In genomic region chr15:63121382-63122001, GRCh38 we compare ENCODE assay signal across 8 cellular contexts. TPM values are rescaled to one million over a fixed set of nuclear protein-coding genes. Genes with fewer than 3 reads are reported as not detected.
DNase-seq lines count a peak whose midpoint lies in the region; ATAC-seq and TF ChIP-seq lines count a peak whose summit lies in the region.

Gene LACTB, plus strand, starts transcription at chr15:63121861. Its CDS starts 11 bp downstream, at chr15:63121872.

- peak within 1 kb of the TSS; percentile 83 for H3K4me3 Mint-ChIP-seq in activated T-helper 17 cell treated with anti-CD3 and anti-CD28 coated beads, Interleukin-2, amount 50 U/mL, for 72 hours
- peak within 1 kb of the TSS; percentile 80 to 96 (median 92) for H3K4me3 Mint-ChIP-seq in naive B cell
- H3K4me3 Mint-ChIP-seq in stimulated activated memory B cell treated with anti-CD40 and anti-IgM and Interleukin-4, amounts not matched to agents 10 μg/mL and 1 μg/mL and 100 μg/mL, for 72 hours = peak within 1 kb of the TSS; percentile 83

- peak within 1 kb of the TSS; percentile 82 for H3K27ac ChIP-seq in fibroblast of lung (ENCODE audit: insufficient read depth, low read length)

- peak; percentile 67 for ATAC-seq in GM21576 (IDR thresholded peaks at IDR 0.05; ENCODE audit: unreplicated experiment)
- peak; percentile 88 for ATAC-seq in activated T-helper 17 cell treated with anti-CD3 and anti-CD28 coated beads, Interleukin-2, amount 50 U/mL, for 72 hours (replicated peaks)
- peak; percentile 87 for ATAC-seq in naive B cell (ENCODE audit: low read depth in 2 of 2)
- ATAC-seq in stimulated activated memory B cell treated with anti-CD40 and anti-IgM and Interleukin-4, amounts not matched to agents 10 μg/mL and 1 μg/mL and 100 μg/mL, for 72 hours = peak; percentile 94

- H3K4me1 Mint-ChIP-seq in activated T-helper 17 cell treated with anti-CD3 and anti-CD28 coated beads, Interleukin-2, amount 50 U/mL, for 72 hours = peaks cover 4% of the 10 kb centered on the region
- H3K4me1 Mint-ChIP-seq in naive B cell = peaks cover 11 to 26% (median 23%) of the 10 kb centered on the region in 3 donors
- peaks cover 16% of the 10 kb centered on the region for H3K4me1 Mint-ChIP-seq in stimulated activated memory B cell treated with anti-CD40 and anti-IgM and Interleukin-4, amounts not matched to agents 10 μg/mL and 1 μg/mL and 100 μg/mL, for 72 hours

- H2AFZ ChIP-seq in fibroblast of lung (ENCODE audit: low read length) = peak within 1 kb of the TSS; percentile 88

- peaks cover 6% of the 10 kb centered on the region for H3K9me3 Mint-ChIP-seq in activated T-helper 17 cell treated with anti-CD3 and anti-CD28 coated beads, Interleukin-2, amount 50 U/mL, for 72 hours
- H3K9me3 Mint-ChIP-seq in naive B cell = peaks cover 8 to 21% (median 15%) of the 10 kb centered on the region in 7 donors
- H3K9me3 Mint-ChIP-seq in stimulated activated memory B cell treated with anti-CD40 and anti-IgM and Interleukin-4, amounts not matched to agents 10 μg/mL and 1 μg/mL and 100 μg/mL, for 72 hours = peaks cover 12% of the 10 kb centered on the region

- H3K9ac ChIP-seq in fibroblast of lung (ENCODE audit: insufficient read depth, low read length) = peak within 1 kb of the TSS; percentile 87

- TF ChIP-seq CTCF in fibroblast of lung (conservative IDR thresholded peaks at IDR 0.05 in 1 of 2, IDR thresholded peaks at IDR 0.05 in 1 of 2; ENCODE audit: low read depth in 1 of 2, low read length in 2 of 2) = no peak

- H3K36me3 ChIP-seq in fibroblast of lung (ENCODE audit: control insufficient read depth, insufficient read depth, low read length) = no peaks in the 10 kb centered on the region

- peak within 1 kb of the TSS; percentile 79 for H3K27ac Mint-ChIP-seq in activated T-helper 17 cell treated with anti-CD3 and anti-CD28 coated beads, Interleukin-2, amount 50 U/mL, for 72 hours
- peak within 1 kb of the TSS; percentile 86 to 98 (median 94) for H3K27ac Mint-ChIP-seq in naive B cell
- H3K27ac Mint-ChIP-seq in stimulated activated memory B cell treated with anti-CD40 and anti-IgM and Interleukin-4, amounts not matched to agents 10 μg/mL and 1 μg/mL and 100 μg/mL, for 72 hours = peak within 1 kb of the TSS; percentile 67

- peaks cover 20% of the 10 kb centered on the region for H3K79me2 ChIP-seq in fibroblast of lung (ENCODE audit: control insufficient read depth, insufficient read depth, low read length)

- peaks cover 23% of the 10 kb centered on the region for H3K36me3 Mint-ChIP-seq in activated T-helper 17 cell treated with anti-CD3 and anti-CD28 coated beads, Interleukin-2, amount 50 U/mL, for 72 hours (ENCODE audit: low read depth)
- H3K36me3 Mint-ChIP-seq in naive B cell = peaks cover 5 to 11% of the 10 kb centered on the region in 2 donors
- peaks cover 12% of the 10 kb centered on the region for H3K36me3 Mint-ChIP-seq in stimulated activated memory B cell treated with anti-CD40 and anti-IgM and Interleukin-4, amounts not matched to agents 10 μg/mL and 1 μg/mL and 100 μg/mL, for 72 hours

- H3K9me3 ChIP-seq in fibroblast of lung (ENCODE audit: control insufficient read depth, insufficient read depth, low read depth, low read length) = no peaks in the 10 kb centered on the region

- H3K27me3 Mint-ChIP-seq in activated T-helper 17 cell treated with anti-CD3 and anti-CD28 coated beads, Interleukin-2, amount 50 U/mL, for 72 hours = no peaks in the 10 kb centered on the region
- H3K27me3 Mint-ChIP-seq in naive B cell = no peaks in the 10 kb centered on the region
- H3K27me3 Mint-ChIP-seq in stimulated activated memory B cell treated with anti-CD40 and anti-IgM and Interleukin-4, amounts not matched to agents 10 μg/mL and 1 μg/mL and 100 μg/mL, for 72 hours = no peaks in the 10 kb centered on the region

- H4K20me1 ChIP-seq in fibroblast of lung (ENCODE audit: control insufficient read depth, extremely low read depth, insufficient read depth, low read length) = no peaks in the 10 kb centered on the region

- H3K4me3 ChIP-seq in Jurkat, Clone E6-1 (ENCODE audit: low read length) = peak within 1 kb of the TSS; percentile 65
- peak within 1 kb of the TSS; percentile 70 to 97 (median 84) for H3K4me3 ChIP-seq in fibroblast of lung (replicated peaks in 1 of 4; ENCODE audit: control extremely low read depth in 1 of 4, insufficient read depth in 1 of 4, low read depth in 3 of 4, low read length in 4 of 4)

- H3K27me3 ChIP-seq in fibroblast of lung (ENCODE audit: control insufficient read depth, insufficient read depth, low read length) = no peaks in the 10 kb centered on the region

- DNase-seq in DMS53 (lab: John Stamatoyannopoulos, UW) (peak; percentile 92), RPMI7951 (ENCODE audit: low read depth) (peak; percentile 93), fibroblast of lung (ENCODE audit: low read depth in 2 of 2) (peak; percentile 86 to 88), naive B cell (peak; percentile 75)
- peak; percentile 82 for DNase-seq in Jurkat, Clone E6-1 (ENCODE audit: low read depth, low spot score)

- peaks cover 3% of the 10 kb centered on the region for H3K4me1 ChIP-seq in fibroblast of lung (ENCODE audit: control insufficient read depth, extremely low read depth, insufficient read depth, low read length)

- peak within 1 kb of the TSS; percentile 91 for H3K4me2 ChIP-seq in fibroblast of lung (ENCODE audit: extremely low read depth, insufficient read depth, low read length)

RNA-seq across cellular contexts. Expression of gene LACTB, which starts in this region (rescaled TPM):
- polyA plus RNA-seq in Jurkat, Clone E6-1 (2012; ENCODE audit: insufficient read depth, insufficient read length) = 20.2 TPM
- total RNA-seq in RPMI7951 (2014; rRNA removed; shearing (Covaris generic)) = 19.6 and 24.8 TPM in 2 replicates
- total RNA-seq in activated T-helper 17 cell treated with anti-CD3 and anti-CD28 coated beads, Interleukin-2, amount 50 U/mL, for 72 hours = 10 to 100 TPM; 20.3 to 26.0 TPM
- 22.6 and 29.2 TPM in 2 replicates for total RNA-seq in fibroblast of lung
- 39.2 and 42.8 TPM in 2 replicates for polyA plus RNA-seq in fibroblast of lung
- polyA plus RNA-seq in fibroblast of lung (2012) = 32.9 and 33.7 TPM in 2 replicates
- 2.3 TPM in 1 of 2 replicates, not detected in the other for polyA minus RNA-seq in fibroblast of lung (ENCODE audit: low replicate concordance)
- 10 to 100 TPM in 5 of 6 donors, 1 to 10 TPM in 1; 9.0 to 22.2 (median 16.1) TPM for polyA plus RNA-seq in naive B cell (ENCODE audit: low read depth in 6 of 6)

Comparison
In these comparisons a context has a peak if more than half of its experiments do, and no peak if none do; other contexts are left out.
1. Peak in every context shown above with its lines: DNase-seq, ATAC-seq, H3K4me3 ChIP-seq and H3K27ac ChIP-seq.